Comparison of ENCODE assay signal across 8 cellular contexts in genomic region chr17:44071198-44071520, GRCh38. TPM values are rescaled to one million over a fixed set of nuclear protein-coding genes. Genes with fewer than 3 reads are reported as not detected.
A peak's percentile ranks its signal among the peaks of the same experiment; 100 is the strongest.
DNase-seq lines count a peak whose midpoint lies in the region; ATAC-seq and TF ChIP-seq lines count a peak whose summit lies in the region.

No MANE protein-coding gene starts in this region.

- H3K27me3 ChIP-seq in CD4-positive, alpha-beta T cell (ENCODE audit: control insufficient read depth, insufficient read depth, low read length): no peaks in the 10 kb centered on the region
- H3K27me3 ChIP-seq in HL-60 (ENCODE audit: insufficient read depth, poor library complexity, severe bottlenecking): no peaks in the 10 kb centered on the region
- H3K27me3 ChIP-seq in brain microvascular endothelial cell (replicated peaks): no peaks in the 10 kb centered on the region
- no peaks in the 10 kb centered on the region for H3K27me3 ChIP-seq in muscle layer of duodenum (ENCODE audit: low read depth, low read length)

- no peaks in the 10 kb centered on the region for H3K9me3 ChIP-seq in CD4-positive, alpha-beta T cell (ENCODE audit: control insufficient read depth, low read length)
- H3K9me3 ChIP-seq in muscle layer of duodenum (ENCODE audit: control insufficient read depth in 1 of 2, low read length in 2 of 2): no peaks in the 10 kb centered on the region

- H3K36me3 ChIP-seq in brain microvascular endothelial cell (replicated peaks) (peaks cover 12% of the 10 kb centered on the region), muscle layer of duodenum (ENCODE audit: control insufficient read depth in 1 of 2, insufficient read depth in 2 of 2, low read length in 2 of 2) (peaks cover 9 to 29% of the 10 kb centered on the region in 2 donors)

- H3K27ac ChIP-seq in CD4-positive, alpha-beta T cell (ENCODE audit: low read depth, low read length): peak overlapping the region; percentile 61
- H3K27ac ChIP-seq in HL-60 (replicated peaks) (peak overlapping the region; percentile 81), brain microvascular endothelial cell (peak overlapping the region; percentile 92), muscle layer of duodenum (ENCODE audit: low read length) (peak overlapping the region; percentile 91)

- H3K4me3 Mint-ChIP-seq in CD4-positive, alpha-beta T cell: peak overlapping the region; percentile 95

- CTCF ChIA-PET in CD4-positive, alpha-beta T cell (lab: Charles Lee): no interaction called here

- peaks cover 18% of the 10 kb centered on the region for H3K36me3 Mint-ChIP-seq in CD4-positive, alpha-beta T cell (ENCODE audit: low read depth)

- TF ChIP-seq CTCF in CD4-positive, alpha-beta T cell (IDR thresholded peaks at IDR 0.05): no peak
- TF ChIP-seq CTCF in HL-60 (IDR thresholded peaks at IDR 0.05; ENCODE audit: insufficient read depth, low read length): no peak
- TF ChIP-seq CTCF in brain microvascular endothelial cell (IDR thresholded peaks at IDR 0.05; ENCODE audit: low read depth, low read length, missing control alignments): no peak

- in situ Hi-C loops in brain microvascular endothelial cell (cut with HindIII; ENCODE audit: low pct_ligation_motif_present, low sequenced_read_pairs): no loop called here

- intact Hi-C loops in CD4-positive, alpha-beta T cell (cut with DNase I, micrococcal nuclease): no loop called here

- no peak for ATAC-seq in CD4-positive, alpha-beta T cell (ENCODE audit: poor library complexity)
- ATAC-seq in HG03135 (IDR thresholded peaks at IDR 0.05; ENCODE audit: unreplicated experiment): no peak
- no peak for ATAC-seq in HG03280 (IDR thresholded peaks at IDR 0.05; ENCODE audit: unreplicated experiment)

- no peaks in the 10 kb centered on the region for H3K9me3 Mint-ChIP-seq in CD4-positive, alpha-beta T cell

- peak overlapping the region; percentile 91 for H3K27ac Mint-ChIP-seq in CD4-positive, alpha-beta T cell

- H3K4me1 ChIP-seq in muscle layer of duodenum (ENCODE audit: control insufficient read depth in 1 of 2, insufficient read depth in 2 of 2, low read length in 2 of 2): peaks cover 11 to 22% of the 10 kb centered on the region in 2 donors

- no peaks in the 10 kb centered on the region for H3K27me3 Mint-ChIP-seq in CD4-positive, alpha-beta T cell

- H3K4me3 ChIP-seq in HL-60 (replicated peaks; ENCODE audit: insufficient read depth, low read length): peak overlapping the region; percentile 73
- H3K4me3 ChIP-seq in brain microvascular endothelial cell (ENCODE audit: low read depth, low read length): peak overlapping the region; percentile 79
- H3K4me3 ChIP-seq in muscle layer of duodenum (ENCODE audit: low read depth in 1 of 2, low read length in 2 of 2): peak overlapping the region; percentile 64 to 80

- POLR2A ChIA-PET in CD4-positive, alpha-beta T cell (lab: Charles Lee): no interaction called here

- DNase-seq in CD4-positive, alpha-beta T cell: peak in 3 of 10 experiments; percentile 26 to 49 (median 34)
- DNase-seq in HL-60 (ENCODE audit: low read depth in 1 of 2, low spot score in 1 of 2) (no peak), brain microvascular endothelial cell (no peak), retina (no peak), hippocampal formation (lab: John Stamatoyannopoulos, UW) (no peak)

- H3K4me1 Mint-ChIP-seq in CD4-positive, alpha-beta T cell (ENCODE audit: low read depth): peaks cover 45% of the 10 kb centered on the region

RNA-seq across cellular contexts. Expression of gene G6PC3, which starts 0.6 kb away (rescaled TPM):
- 1 to 10 TPM; 5.6 to 5.8 TPM for total RNA-seq in CD4-positive, alpha-beta T cell

RNA-seq across cellular contexts. Expression of gene LSM12, which starts 4.7 kb away (rescaled TPM):
- total RNA-seq in CD4-positive, alpha-beta T cell: 10 to 100 TPM; 34.6 to 36.1 TPM

RNA-seq across cellular contexts. Expression of gene HDAC5, which starts 52.3 kb away (rescaled TPM):
- 10 to 100 TPM; 92.0 to 92.5 TPM for total RNA-seq in CD4-positive, alpha-beta T cell

RNA-seq across cellular contexts. Expression of gene TMEM101, which starts 56.4 kb away (rescaled TPM):
- 1 to 10 TPM; 8.8 to 9.7 TPM for total RNA-seq in CD4-positive, alpha-beta T cell
